ENCODE assay signal across 11 cellular contexts in genomic region chr19:11195169-11195568, GRCh38. TPM values are rescaled to one million over a fixed set of nuclear protein-coding genes. Genes with fewer than 3 reads are reported as not detected.
DNase-seq lines count a peak whose midpoint lies in the region; ATAC-seq and TF ChIP-seq lines count a peak whose summit lies in the region.
"Had no signal": no experiment of that assay in that cellular context is flagged by ENCODE, and none has a peak within 500 bp of the region (broad histone marks: within the 10 kb centered on the region; RNA-seq: fewer than 3 reads in every experiment).

No MANE protein-coding gene starts in this region.

- H2BK12ac ChIP-seq in neuronal stem cell (ENCODE audit: low read length) = no peak overlapping the region

- no peaks in the 10 kb centered on the region for H3K79me1 ChIP-seq in neuronal stem cell (ENCODE audit: low read depth, low read length)

- no peak overlapping the region for H3K14ac ChIP-seq in neuronal stem cell (ENCODE audit: low read length)

- no peaks in the 10 kb centered on the region for H3K27me3 Mint-ChIP-seq in endodermal cell (ENCODE audit: insufficient read depth)

- H3K4ac ChIP-seq in neuronal stem cell (ENCODE audit: low read length) = no peak overlapping the region

- H3K36me3 Mint-ChIP-seq in endodermal cell (ENCODE audit: low read depth) = peaks cover 24% of the 10 kb centered on the region

- H2AFZ ChIP-seq in OCI-LY3 (ENCODE audit: low read depth, low read length) = no peak overlapping the region
- H2AFZ ChIP-seq in neuronal stem cell (ENCODE audit: low read length) = no peak overlapping the region

- H3K4me1 Mint-ChIP-seq in endodermal cell = peaks cover 7% of the 10 kb centered on the region

- H3K4me3 ChIP-seq in AG04449 (ENCODE audit: low read depth, low read length) = peak overlapping the region; percentile 54
- H3K4me3 ChIP-seq in OCI-LY3 (ENCODE audit: low read length) = no peak overlapping the region
- H3K4me3 ChIP-seq in endodermal cell (ENCODE audit: low read length) = no peak overlapping the region
- no peak overlapping the region for H3K4me3 ChIP-seq in neuronal stem cell (ENCODE audit: low read length in 2 of 2)

- no peak overlapping the region for H4K8ac ChIP-seq in neuronal stem cell (ENCODE audit: low read depth, low read length)

- H3K9ac ChIP-seq in OCI-LY3 (ENCODE audit: low read length) (no peak overlapping the region), endodermal cell (ENCODE audit: extremely low read depth, low read length, poor library complexity, severe bottlenecking) (no peak overlapping the region), neuronal stem cell (ENCODE audit: low read depth, low read length, poor library complexity) (no peak overlapping the region)

- DNase-seq in AG04449 (ENCODE audit: low read depth, low spot score) = no peak
- DNase-seq in endodermal cell = no peak
- DNase-seq in neuronal stem cell (ENCODE audit: low spot score) = no peak
- no peak for DNase-seq in NCI-H1092 (lab: John Stamatoyannopoulos, UW)
- DNase-seq in NCI-H82 (lab: John Stamatoyannopoulos, UW) = no peak
- DNase-seq in GM10248 (ENCODE audit: extremely low spot score) = no peak
- DNase-seq: COR-L47, NCI-H1694, T1000 had no signal

- H3K27me3 ChIP-seq in OCI-LY3 (ENCODE audit: low read depth, low read length) (peaks cover 12% of the 10 kb centered on the region), endodermal cell (ENCODE audit: control insufficient read depth, insufficient read depth, low read length, poor library complexity, severe bottlenecking) (no peaks in the 10 kb centered on the region), neuronal stem cell (ENCODE audit: control insufficient read depth in 3 of 3, insufficient read depth in 3 of 3, low read depth in 1 of 3, low read length in 3 of 3) (no peaks in the 10 kb centered on the region)

- peak overlapping the region; percentile 75 for H3K4me3 Mint-ChIP-seq in endodermal cell

- H3K9me3 ChIP-seq in OCI-LY3 (ENCODE audit: insufficient read depth, low read length) = no peaks in the 10 kb centered on the region
- no peaks in the 10 kb centered on the region for H3K9me3 ChIP-seq in endodermal cell (ENCODE audit: control insufficient read depth, low read length)
- no peaks in the 10 kb centered on the region for H3K9me3 ChIP-seq in neuronal stem cell (replicated peaks in 1 of 2; ENCODE audit: control insufficient read depth in 2 of 2, insufficient read depth in 1 of 2, low read depth in 1 of 2, low read length in 2 of 2)

- no peak overlapping the region for H3K18ac ChIP-seq in neuronal stem cell (ENCODE audit: low read length)

- H2BK15ac ChIP-seq in neuronal stem cell (ENCODE audit: low read length) = no peak overlapping the region

- WGBS in endodermal cell (ENCODE audit: insufficient coverage in 1 of 2, insufficient read length in 1 of 2), 2 experiments = 76 to 85% methylated on average over 6 to 8 of the region's 9 CpGs
- no CpG with 5 or more reads among the region's 9 CpGs for WGBS in neuronal stem cell (ENCODE audit: extremely low coverage in 2 of 2, insufficient read length in 2 of 2, insufficient replicate concordance in 1 of 2), 2 donors

- H3K23ac ChIP-seq in neuronal stem cell (ENCODE audit: low read depth, low read length, poor library complexity) = peak overlapping the region; percentile 20

- H2BK5ac ChIP-seq in neuronal stem cell (ENCODE audit: low read length) = no peak overlapping the region

- H3K4me2 ChIP-seq in OCI-LY3 (ENCODE audit: low read length) (peak overlapping the region; percentile 6; the same call in 1 of the 2 replicates), neuronal stem cell (ENCODE audit: insufficient read depth, low read length, poor library complexity, severe bottlenecking) (no peak overlapping the region)

- POLR2A ChIA-PET in AG04449 (lab: Yijun Ruan, JAX) (no interaction called here), GM10248 (lab: Yijun Ruan, JAX) (no interaction called here)

- H4K91ac ChIP-seq in neuronal stem cell (ENCODE audit: low read depth, low read length, poor library complexity) = no peak overlapping the region

- no peaks in the 10 kb centered on the region for H4K20me1 ChIP-seq in OCI-LY3 (ENCODE audit: insufficient read depth, low read length)

- H3K27ac ChIP-seq in OCI-LY3 (ENCODE audit: low read length) = no peak overlapping the region
- no peak overlapping the region for H3K27ac ChIP-seq in endodermal cell (ENCODE audit: low read depth, low read length)
- no peak overlapping the region for H3K27ac ChIP-seq in neuronal stem cell (replicated peaks; ENCODE audit: low read length)

- peaks cover 20% of the 10 kb centered on the region for H3K4me1 ChIP-seq in OCI-LY3 (ENCODE audit: low read length)
- H3K4me1 ChIP-seq in endodermal cell (ENCODE audit: control insufficient read depth, insufficient read depth, low read length) = no peaks in the 10 kb centered on the region
- peaks cover 4 to 7% of the 10 kb centered on the region in 2 donors for H3K4me1 ChIP-seq in neuronal stem cell (ENCODE audit: control insufficient read depth in 2 of 2, insufficient read depth in 1 of 2, low read depth in 1 of 2, low read length in 2 of 2)

- H3K36me3 ChIP-seq in OCI-LY3 (replicated peaks; ENCODE audit: low read depth, low read length) (peaks cover 4% of the 10 kb centered on the region), endodermal cell (ENCODE audit: control insufficient read depth, insufficient read depth, low read length) (peaks cover 11% of the 10 kb centered on the region), neuronal stem cell (replicated peaks in 1 of 2; ENCODE audit: control insufficient read depth in 2 of 2, insufficient read depth in 2 of 2, low read length in 2 of 2) (peaks cover 3 to 50% of the 10 kb centered on the region in 2 donors)

- H2AK5ac ChIP-seq in neuronal stem cell (ENCODE audit: low read depth, low read length) = no peak overlapping the region

- no peak overlapping the region for H2BK120ac ChIP-seq in neuronal stem cell (ENCODE audit: low read depth, low read length)

- ATAC-seq in HG03039 (IDR thresholded peaks at IDR 0.05; ENCODE audit: unreplicated experiment) = no peak

- H3K27ac Mint-ChIP-seq in endodermal cell = no peak overlapping the region

- no peaks in the 10 kb centered on the region for H3K79me2 ChIP-seq in OCI-LY3 (ENCODE audit: low read length)

- H3K9me3 Mint-ChIP-seq in endodermal cell = no peaks in the 10 kb centered on the region

- CTCF ChIA-PET in AG04449 (lab: Yijun Ruan, JAX) = interaction anchor here (1.8 to 2.5 kb wide), 2 partner anchors 9 to 68 kb away, joined by 6 to 12 read pairs; no protein-coding TSS in a partner anchor
- CTCF ChIA-PET in GM10248 (lab: Yijun Ruan, JAX) = no interaction called here

- TF ChIP-seq CTCF in AG04449 (IDR thresholded peaks at IDR 0.05; ENCODE audit: insufficient read depth, low read length, missing control alignments) = no peak
- no peak for TF ChIP-seq CTCF in OCI-LY3 (IDR thresholded peaks at IDR 0.05; ENCODE audit: low read depth, low read length)
- TF ChIP-seq CTCF in endodermal cell (conservative IDR thresholded peaks at IDR 0.05) = no peak
- TF ChIP-seq CTCF in GM10248 (IDR thresholded peaks at IDR 0.05; ENCODE audit: control extremely low read depth, extremely low read depth, low read depth, missing control alignments) = no peak

RNA-seq across cellular contexts. Expression of gene KANK2, which starts 2.2 kb away (rescaled TPM):
- total RNA-seq in endodermal cell = 10 to 100 TPM; 74.2 to 87.7 TPM
- polyA plus RNA-seq in endodermal cell (2013, experiment 1 of 2) = 27.0 TPM
- 29.6 TPM for polyA plus RNA-seq in endodermal cell (2013, experiment 2 of 2)
- polyA plus RNA-seq in neuronal stem cell (2013, experiment 1 of 2) = 19.8 TPM
- 19.2 TPM for polyA plus RNA-seq in neuronal stem cell (2013, experiment 2 of 2)

RNA-seq across cellular contexts. Expression of gene SPC24, which starts 39.6 kb away (rescaled TPM):
- total RNA-seq in endodermal cell = 10 to 100 TPM; 35.4 to 50.0 TPM
- 29.9 TPM for polyA plus RNA-seq in endodermal cell (2013, experiment 1 of 2)
- 34.5 TPM for polyA plus RNA-seq in endodermal cell (2013, experiment 2 of 2)
- polyA plus RNA-seq in neuronal stem cell (2013, experiment 1 of 2) = 21.3 TPM
- 22.7 TPM for polyA plus RNA-seq in neuronal stem cell (2013, experiment 2 of 2)

RNA-seq across cellular contexts. Expression of gene ANGPTL8, which starts 44.2 kb away (rescaled TPM):
- not detected for total RNA-seq in endodermal cell
- polyA plus RNA-seq in endodermal cell (2013, experiment 1 of 2) = not detected
- polyA plus RNA-seq in endodermal cell (2013, experiment 2 of 2) = not detected
- 0.43 TPM for polyA plus RNA-seq in neuronal stem cell (2013, experiment 1 of 2)
- polyA plus RNA-seq in neuronal stem cell (2013, experiment 2 of 2) = not detected
